ENCODE assay signal across 32 cellular contexts in the genomic region with DNA sequence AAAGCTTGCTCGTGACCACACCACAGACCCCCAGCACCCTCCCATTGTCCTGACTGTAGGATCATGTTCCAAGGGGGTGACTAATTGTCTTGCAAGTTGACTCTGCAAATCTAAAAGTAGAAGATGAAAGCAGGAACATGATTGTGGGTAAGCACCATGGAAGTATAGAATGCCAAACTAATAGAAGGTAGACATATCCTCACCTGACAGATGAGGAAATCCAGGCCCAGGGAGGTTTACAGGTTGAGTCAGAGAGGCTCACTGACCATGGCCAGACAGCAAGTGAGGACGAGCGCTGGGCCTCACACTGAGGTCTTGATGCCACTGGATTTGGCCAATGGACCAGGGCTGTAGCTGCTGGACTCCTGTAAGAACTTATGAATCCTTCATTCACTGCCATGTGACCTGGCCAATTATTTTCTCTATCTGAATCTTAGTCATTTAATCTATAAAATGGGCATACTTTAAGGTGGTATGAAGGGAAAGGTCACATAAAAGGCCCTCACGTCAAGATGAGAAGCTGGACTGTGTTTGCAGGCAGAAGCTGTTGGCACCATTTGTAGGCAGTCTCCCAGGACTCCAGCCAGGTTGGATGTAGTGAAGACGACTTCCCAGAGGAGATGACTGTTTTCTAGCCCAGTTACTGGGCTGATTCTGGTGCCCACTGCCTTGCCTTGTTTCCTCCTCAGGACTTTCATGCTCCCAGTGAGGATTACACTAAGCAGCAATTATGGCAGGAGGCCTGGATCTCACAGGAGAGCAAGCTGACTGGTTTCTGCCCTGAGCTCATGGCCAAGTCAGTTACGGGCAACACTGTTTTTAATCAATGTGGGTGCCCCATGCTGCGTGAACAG. TPM values are rescaled to one million over a fixed set of nuclear protein-coding genes. Genes with fewer than 3 reads are reported as not detected.
"Had no signal": no experiment of that assay in that cellular context is flagged by ENCODE, and none has a peak within 500 bp of the region (broad histone marks: within the 10 kb centered on the region; RNA-seq: fewer than 3 reads in every experiment).

No MANE protein-coding gene starts in this region.

- H3K36me3 Mint-ChIP-seq: immature natural killer cell; naive thymus-derived CD4-positive, alpha-beta T cell; neural progenitor cell; stimulated activated naive B cell treated with anti-CD40 and anti-IgM and Interleukin-4, amounts not matched to agents 10 μg/mL and 1 μg/mL and 100 μg/mL, for 72 hours had no signal

- H3K27me3 ChIP-seq: foreskin keratinocyte, neural progenitor cell, spleen, tibial nerve, upper lobe of left lung had no signal

- H3K4me2 ChIP-seq: neural progenitor cell had no signal

- H3K9me3 ChIP-seq: gastroesophageal sphincter, heart right ventricle, prostate gland, spleen, thoracic aorta, tibial nerve, upper lobe of left lung had no signal

- H3K27ac ChIP-seq: dorsolateral prefrontal cortex, epithelial cell of prostate, foreskin keratinocyte, gastroesophageal sphincter, heart right ventricle, neural progenitor cell, prostate gland, skin epidermis, spleen, thoracic aorta, tibial nerve, upper lobe of left lung had no signal

- ATAC-seq: esophagus mucosa; foreskin keratinocyte; gastroesophageal sphincter; heart right ventricle; left lobe of liver; naive thymus-derived CD4-positive, alpha-beta T cell; right cardiac atrium; stimulated activated naive B cell treated with anti-CD40 and anti-IgM and Interleukin-4, amounts not matched to agents 10 μg/mL and 1 μg/mL and 100 μg/mL, for 72 hours had no signal

- H3K27me3 Mint-ChIP-seq: stimulated activated naive B cell treated with anti-CD40 and anti-IgM and Interleukin-4, amounts not matched to agents 10 μg/mL and 1 μg/mL and 100 μg/mL, for 72 hours; stimulated activated naive CD8-positive, alpha-beta T cell treated with anti-CD3 and anti-CD28 coated beads, Interleukin-15, Interleukin-2, amounts not matched to agents 100 ng/mL and 50 ng/mL, for 24 hours had no signal

- H3K9ac ChIP-seq: neural progenitor cell had no signal

- H3K4me3 Mint-ChIP-seq: endodermal cell; immature natural killer cell; naive thymus-derived CD4-positive, alpha-beta T cell; nephron; neural progenitor cell; stimulated activated naive B cell treated with anti-CD40 and anti-IgM and Interleukin-4, amounts not matched to agents 10 μg/mL and 1 μg/mL and 100 μg/mL, for 72 hours; stimulated activated naive CD8-positive, alpha-beta T cell treated with anti-CD3 and anti-CD28 coated beads, Interleukin-15, Interleukin-2, amounts not matched to agents 100 ng/mL and 50 ng/mL, for 24 hours had no signal

- H3K4me1 ChIP-seq: foreskin keratinocyte, gastroesophageal sphincter, heart right ventricle, neural progenitor cell, prostate gland, spleen, upper lobe of left lung had no signal

- DNase-seq: dorsolateral prefrontal cortex; effector CD8-positive, alpha-beta T cell; endodermal cell; foreskin keratinocyte; glutamatergic neuron; heart right ventricle; hippocampal formation; immature natural killer cell; mesenchymal stem cell; midbrain; naive thymus-derived CD4-positive, alpha-beta T cell; right cardiac atrium; spleen; stimulated activated CD4-positive, alpha-beta T cell treated with anti-CD3 and anti-CD28 coated beads, Interleukin-15, amount 100 ng/mL, for 24 hours; stimulated activated CD4-positive, alpha-beta T cell treated with anti-CD3 and anti-CD28 coated beads, Interleukin-2, amount 100 ng/mL, for 48 hours; stimulated activated naive B cell treated with anti-CD40 and anti-IgM and Interleukin-4, amounts not matched to agents 10 μg/mL and 1 μg/mL and 100 μg/mL, for 72 hours; upper lobe of left lung had no signal

- H3K4me1 Mint-ChIP-seq: endodermal cell; nephron; neural progenitor cell; stimulated activated naive B cell treated with anti-CD40 and anti-IgM and Interleukin-4, amounts not matched to agents 10 μg/mL and 1 μg/mL and 100 μg/mL, for 72 hours had no signal

- H3K9me3 Mint-ChIP-seq: endodermal cell; immature natural killer cell; stimulated activated naive B cell treated with anti-CD40 and anti-IgM and Interleukin-4, amounts not matched to agents 10 μg/mL and 1 μg/mL and 100 μg/mL, for 72 hours; stimulated activated naive CD8-positive, alpha-beta T cell treated with anti-CD3 and anti-CD28 coated beads, Interleukin-15, Interleukin-2, amounts not matched to agents 100 ng/mL and 50 ng/mL, for 24 hours had no signal

- H2AFZ ChIP-seq: neural progenitor cell had no signal

- H3K27ac Mint-ChIP-seq: endodermal cell; naive thymus-derived CD4-positive, alpha-beta T cell; nephron; neural progenitor cell; stimulated activated naive B cell treated with anti-CD40 and anti-IgM and Interleukin-4, amounts not matched to agents 10 μg/mL and 1 μg/mL and 100 μg/mL, for 72 hours; stimulated activated naive CD8-positive, alpha-beta T cell treated with anti-CD3 and anti-CD28 coated beads, Interleukin-15, Interleukin-2, amounts not matched to agents 100 ng/mL and 50 ng/mL, for 24 hours had no signal

RNA-seq across cellular contexts. Expression of a gene that starts 54.6 kb away (rescaled TPM):
- total RNA-seq: esophagus mucosa, fibroblast of lung, foreskin keratinocyte, gastroesophageal sphincter, heart right ventricle, left lobe of liver, lung microvascular endothelial cell, mucosa of gallbladder, osteoblast, right cardiac atrium, thoracic aorta, upper lobe of left lung had no signal
